16 cellular contexts compared by ENCODE assay signal in the genomic region with DNA sequence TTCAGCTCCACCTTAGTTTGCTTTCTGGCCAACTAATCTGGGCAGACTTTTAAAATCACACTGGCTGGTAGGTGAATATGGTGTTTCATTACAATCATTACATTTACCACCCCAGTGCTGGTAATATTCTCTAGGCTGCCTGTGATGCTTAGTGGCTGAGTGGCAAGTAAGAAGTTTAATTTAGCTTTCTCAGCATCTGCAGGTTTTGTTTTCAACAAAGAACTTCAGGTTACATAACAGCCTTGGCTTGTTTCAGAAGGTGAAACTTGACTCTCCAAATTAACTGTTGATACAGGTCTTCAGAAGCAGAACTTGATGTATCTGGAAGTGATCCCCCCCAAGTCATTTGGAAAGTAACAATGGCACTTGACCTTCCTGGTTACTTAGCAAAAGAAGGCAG.
DNase-seq lines count a peak whose midpoint lies in the region; ATAC-seq and TF ChIP-seq lines count a peak whose summit lies in the region.
"Had no signal": no experiment of that assay in that cellular context is flagged by ENCODE, and none has a peak within 500 bp of the region (broad histone marks: within the 10 kb centered on the region; RNA-seq: fewer than 3 reads in every experiment).

No MANE protein-coding gene starts in this region.

- no peak overlapping the region for H3K56ac ChIP-seq in H9 (ENCODE audit: insufficient read length, low read depth, low read length)

- H4K20me1 ChIP-seq in H9 (ENCODE audit: control insufficient read depth, insufficient read depth, insufficient read length) (no peaks in the 10 kb centered on the region), MM.1S (ENCODE audit: insufficient read depth, low read length) (no peaks in the 10 kb centered on the region)
- H4K20me1 ChIP-seq: BLaER1 had no signal

- H3K27me3 ChIP-seq in H9 (ENCODE audit: insufficient read depth, low read length) (no peaks in the 10 kb centered on the region), MM.1S (replicated peaks; ENCODE audit: insufficient read depth, low read length) (no peaks in the 10 kb centered on the region), thyroid gland (no peaks in the 10 kb centered on the region)
- H3K27me3 ChIP-seq: BLaER1 had no signal

- no peaks in the 10 kb centered on the region for H3K4me1 ChIP-seq in H9 (ENCODE audit: insufficient read depth, low read length)
- peaks cover 6% of the 10 kb centered on the region; the same call in 1 of the 2 replicates for H3K4me1 ChIP-seq in MM.1S (ENCODE audit: low read length)
- peaks cover 16 to 34% of the 10 kb centered on the region in 2 donors for H3K4me1 ChIP-seq in thyroid gland
- H3K4me1 ChIP-seq: A549, BLaER1 had no signal

- H3K9me3 ChIP-seq in H9 (ENCODE audit: control insufficient read depth, low read depth, low read length) (no peaks in the 10 kb centered on the region), MM.1S (replicated peaks; ENCODE audit: insufficient read depth, low read length) (no peaks in the 10 kb centered on the region), SK-N-MC (ENCODE audit: low read depth, low read length) (no peaks in the 10 kb centered on the region), thyroid gland (no peaks in the 10 kb centered on the region)
- H3K9me3 ChIP-seq: A549, BLaER1 had no signal

- no peaks in the 10 kb centered on the region for H3K27me3 Mint-ChIP-seq in H9 (ENCODE audit: low read depth)
- H3K27me3 Mint-ChIP-seq: CD8-positive, alpha-beta memory T cell had no signal

- H2BK120ac ChIP-seq in H9 (ENCODE audit: low read depth, low read length, poor library complexity, severe bottlenecking) = no peak overlapping the region

- no peak for TF ChIP-seq POLR2A in thyroid gland (IDR thresholded peaks at IDR 0.05)

- no peak overlapping the region for H2AK5ac ChIP-seq in H9 (ENCODE audit: insufficient read length, low read length)

- H3F3A ChIP-seq in MM.1S (ENCODE audit: insufficient read depth, low read length) = no peaks in the 10 kb centered on the region

- no peaks in the 10 kb centered on the region for H3K23me2 ChIP-seq in H9 (ENCODE audit: insufficient read length, low read depth, low read length, poor library complexity, severe bottlenecking)

- H2BK15ac ChIP-seq in H9 (ENCODE audit: low read depth, low read length) = no peak overlapping the region

- no peak overlapping the region for H3T11ph ChIP-seq in H9 (ENCODE audit: low read length)

- H3K4me3 Mint-ChIP-seq in H9 = no peak overlapping the region
- H3K4me3 Mint-ChIP-seq: CD8-positive, alpha-beta memory T cell had no signal

- no peak overlapping the region for H3K4ac ChIP-seq in H9 (ENCODE audit: low read depth, low read length)

- TF ChIP-seq CTCF in H9 (conservative IDR thresholded peaks at IDR 0.05) (no peak), MM.1S (IDR thresholded peaks at IDR 0.05; ENCODE audit: low read length) (no peak), thyroid gland (IDR thresholded peaks at IDR 0.05) (no peak)

- no peak overlapping the region for H2BK5ac ChIP-seq in H9 (ENCODE audit: insufficient read length, low read length)

- no peak overlapping the region for H4K91ac ChIP-seq in H9 (ENCODE audit: insufficient read length, low read depth, low read length)

- no peak overlapping the region for H4K8ac ChIP-seq in H9 (replicated peaks; ENCODE audit: insufficient read length, low read depth, low read length)

- no peak overlapping the region for H3K27ac Mint-ChIP-seq in H9
- H3K27ac Mint-ChIP-seq: CD8-positive, alpha-beta memory T cell had no signal

- no peak overlapping the region for H3K4me3 ChIP-seq in MM.1S (ENCODE audit: low read length)
- no peak overlapping the region for H3K4me3 ChIP-seq in SK-N-MC
- H3K4me3 ChIP-seq in thyroid gland (replicated peaks in 1 of 3) = no peak overlapping the region
- H3K4me3 ChIP-seq: A549, BLaER1, GM23248 had no signal

- intact Hi-C loops in thyroid gland (cut with DNase I) = no loop called here

- H3K14ac ChIP-seq in H9 (ENCODE audit: insufficient read depth, low read length) = no peak overlapping the region; the same call in 1 of the 2 replicates

- no peak for ATAC-seq in HG03520 (IDR thresholded peaks at IDR 0.05; ENCODE audit: unreplicated experiment)
- ATAC-seq: A549, HepG2 had no signal

- no peaks in the 10 kb centered on the region for H3K4me1 Mint-ChIP-seq in H9
- H3K4me1 Mint-ChIP-seq: CD8-positive, alpha-beta memory T cell had no signal

- H2BK12ac ChIP-seq in H9 (ENCODE audit: insufficient read length, low read depth, low read length) = no peak overlapping the region

- H2AFZ ChIP-seq in H9 (ENCODE audit: low read length) = no peak overlapping the region
- H2AFZ ChIP-seq in MM.1S (ENCODE audit: low read length) = no peak overlapping the region
- H2AFZ ChIP-seq: GM23248 had no signal

- H2BK20ac ChIP-seq in H9 (ENCODE audit: low read depth, low read length, poor library complexity, severe bottlenecking) = no peak overlapping the region

- no peak overlapping the region for H4K5ac ChIP-seq in H9 (ENCODE audit: insufficient read length, low read depth, low read length)

- no peak overlapping the region for H3K23ac ChIP-seq in H9 (ENCODE audit: insufficient read length, low read depth, low read length)

- H3K9ac ChIP-seq in H9 (ENCODE audit: extremely low read depth, insufficient read length, low read length) = peak overlapping the region; percentile 37
- no peak overlapping the region for H3K9ac ChIP-seq in MM.1S (ENCODE audit: low read length)
- H3K9ac ChIP-seq in SK-N-MC (ENCODE audit: insufficient read length) = peak overlapping the region; percentile 25
- H3K9ac ChIP-seq: BLaER1, GM23248 had no signal

- no peak overlapping the region for H3K18ac ChIP-seq in H9 (ENCODE audit: insufficient read length, low read depth, low read length)

- H3K27ac ChIP-seq in H9 (ENCODE audit: insufficient read length, low read depth, low read length) (no peak overlapping the region), MM.1S (ENCODE audit: low read length) (no peak overlapping the region), SK-N-MC (peak overlapping the region; percentile 67; the same call in 1 of the 2 replicates), thyroid gland (peak overlapping the region; percentile 29 to 71 (median 58))
- H3K27ac ChIP-seq: A549, BLaER1, GM23248 had no signal

- no peaks in the 10 kb centered on the region for H3K9me2 ChIP-seq in MM.1S (replicated peaks; ENCODE audit: insufficient read depth, low read length)

- H3K79me2 ChIP-seq in H9 (ENCODE audit: insufficient read depth, low read length) (no peaks in the 10 kb centered on the region; the same call in 1 of the 2 replicates), MM.1S (ENCODE audit: low read length) (no peaks in the 10 kb centered on the region)

- H3K36me3 Mint-ChIP-seq in H9 (ENCODE audit: insufficient read depth in 1 of 3, low read depth in 3 of 3) = no peaks in the 10 kb centered on the region
- H3K36me3 Mint-ChIP-seq: CD8-positive, alpha-beta memory T cell had no signal

- DNase-seq in H9 (no peak), MM.1S (peak; percentile 54), SK-N-MC (ENCODE audit: low read depth, low spot score) (no peak), thyroid gland (no peak), A172 (ENCODE audit: low spot score) (no peak), COLO668 (lab: John Stamatoyannopoulos, UW; ENCODE audit: unreplicated experiment) (no peak)
- DNase-seq: AML-193; Calu3; CD8-positive, alpha-beta memory T cell; DMS 273 treated with DMSO at 0.1 percent for 48 hours; GM23248; H7 had no signal

- no peaks in the 10 kb centered on the region for H3K79me1 ChIP-seq in H9 (ENCODE audit: insufficient read depth, low read depth, low read length, poor library complexity, severe bottlenecking)

- H3K36me3 ChIP-seq in MM.1S (replicated peaks; ENCODE audit: insufficient read depth, low read length) (no peaks in the 10 kb centered on the region), SK-N-MC (ENCODE audit: insufficient read depth, low read length) (peaks cover 47% of the 10 kb centered on the region), thyroid gland (no peaks in the 10 kb centered on the region)
- H3K36me3 ChIP-seq: BLaER1 had no signal

- H3K4me2 ChIP-seq in H9 (ENCODE audit: insufficient read depth, insufficient read length, low read length) = no peak overlapping the region
- no peak overlapping the region for H3K4me2 ChIP-seq in MM.1S (ENCODE audit: low read depth, low read length)
- H3K4me2 ChIP-seq: A549, BLaER1 had no signal

- H3K9me3 Mint-ChIP-seq in H9 = no peaks in the 10 kb centered on the region

Comparison
In these comparisons a context has a peak if more than half of its experiments do, and no peak if none do; other contexts are left out.
1. H3K27ac ChIP-seq: peak in SK-N-MC (single experiment) and thyroid gland (3 of 3); none in H9 (single experiment) and MM.1S (single experiment).